Comparison of ENCODE assay signal across 12 cellular contexts in genomic region chr1:173474097-173474779, GRCh38. TPM values are rescaled to one million over a fixed set of nuclear protein-coding genes. Genes with fewer than 3 reads are reported as not detected.
DNase-seq lines count a peak whose midpoint lies in the region; ATAC-seq and TF ChIP-seq lines count a peak whose summit lies in the region.
"Had no signal": no experiment of that assay in that cellular context is flagged by ENCODE, and none has a peak within 500 bp of the region (broad histone marks: within the 10 kb centered on the region; RNA-seq: fewer than 3 reads in every experiment).

No MANE protein-coding gene starts in this region.

- ATAC-seq in IMR-90 (ENCODE audit: low read depth) (no peak), HG03159 (IDR thresholded peaks at IDR 0.05; ENCODE audit: unreplicated experiment) (no peak), GM19452 (IDR thresholded peaks at IDR 0.05; ENCODE audit: unreplicated experiment) (no peak)

- dilution Hi-C loops in IMR-90 (cut with HindIII; ENCODE audit: low sequenced_read_pairs, unreplicated experiment), result no loop called here

- no peak for TF ChIP-seq POLR2A in IMR-90 (IDR thresholded peaks at IDR 0.05; ENCODE audit: low read depth, low read length)

- peaks cover 5% of the 10 kb centered on the region; the same call in 1 of the 2 replicates for H3K9me3 ChIP-seq in IMR-90 (ENCODE audit: control insufficient read depth, insufficient read depth, low read length)
- no peaks in the 10 kb centered on the region for H3K9me3 ChIP-seq in MM.1S (replicated peaks; ENCODE audit: insufficient read depth, low read length)

- H3K9me1 ChIP-seq in IMR-90 (ENCODE audit: insufficient read depth, low read length), result peaks cover 4% of the 10 kb centered on the region; the same call in 1 of the 2 replicates

- H4K8ac ChIP-seq in IMR-90 (ENCODE audit: low read depth in 2 of 2, low read length in 2 of 2) (peak overlapping the region; percentile 59 to 74; a peak in 2 of 4 replicates), mesendoderm (ENCODE audit: low read depth, low read length) (no peak overlapping the region)

- peak overlapping the region; percentile 83; the same call in 1 of the 2 replicates for H3K18ac ChIP-seq in IMR-90 (ENCODE audit: low read depth, low read length)
- H3K18ac ChIP-seq in mesendoderm (ENCODE audit: low read length), result peak overlapping the region; percentile 77

- H4K91ac ChIP-seq in IMR-90 (ENCODE audit: insufficient read depth, low read depth, low read length), result peak overlapping the region; percentile 42

- H3K23ac ChIP-seq in IMR-90 (ENCODE audit: low read depth, low read length) (peak overlapping the region; percentile 74), mesendoderm (ENCODE audit: low read length) (no peak overlapping the region)

- BruUV-seq in IMR-90 (replicated peaks; lab: Mats Ljungman, UMichigan), result no TSS peak

- in situ Hi-C loops in IMR-90 (cut with MboI; ENCODE audit: low sequenced_read_pairs), result no loop called here
- in situ Hi-C loops in brain microvascular endothelial cell (cut with HindIII; ENCODE audit: low pct_ligation_motif_present, low sequenced_read_pairs), result no loop called here

- H3K14ac ChIP-seq in IMR-90 (replicated peaks; ENCODE audit: low read depth, low read length), result peak overlapping the region; percentile 58

- H2AK9ac ChIP-seq in IMR-90 (replicated peaks; ENCODE audit: low read depth, low read length, poor library complexity), result no peak overlapping the region

- H3K4me3 ChIP-seq in ACC112 (ENCODE audit: low read depth, low read length) (peak overlapping the region; percentile 91), IMR-90 (ENCODE audit: insufficient read depth, low read depth, low read length) (no peak overlapping the region), brain microvascular endothelial cell (ENCODE audit: low read depth, low read length) (peak overlapping the region; percentile 1), mesendoderm (ENCODE audit: low read length) (no peak overlapping the region), MM.1S (ENCODE audit: low read length) (no peak overlapping the region)

- WGBS in IMR-90 (ENCODE audit: extremely low coverage in 2 of 2, insufficient read length in 1 of 2), 2 experiments, result no CpG with 5 or more reads among the region's 5 CpGs
- WGBS in mesendoderm (ENCODE audit: extremely low coverage, insufficient coverage, low lambda C conversion rate), result no CpG with 5 or more reads among the region's 5 CpGs

- peaks cover 4% of the 10 kb centered on the region; the same call in 1 of the 2 replicates for H3F3A ChIP-seq in MM.1S (ENCODE audit: insufficient read depth, low read length)

- no peak overlapping the region; the same call in 1 of the 2 replicates for H3K56ac ChIP-seq in IMR-90 (ENCODE audit: extremely low read depth, insufficient read depth, low read length)
- peak overlapping the region; percentile 43 for H3K56ac ChIP-seq in mesendoderm (ENCODE audit: low read length)

- H3K79me1 ChIP-seq in IMR-90 (ENCODE audit: low read depth in 1 of 2, low read length in 2 of 2), result peaks cover 6 to 60% of the 10 kb centered on the region in 2 experiments; a peak in 3 of 4 replicates
- peaks cover 5% of the 10 kb centered on the region for H3K79me1 ChIP-seq in mesendoderm (ENCODE audit: low read length)

- no peak for TF ChIP-seq CTCF in IMR-90 (conservative IDR thresholded peaks at IDR 0.05; ENCODE audit: low read depth, low read length)
- TF ChIP-seq CTCF in brain microvascular endothelial cell (IDR thresholded peaks at IDR 0.05; ENCODE audit: low read depth, low read length, missing control alignments), result no peak
- no peak for TF ChIP-seq CTCF in MM.1S (IDR thresholded peaks at IDR 0.05; ENCODE audit: low read length)

- H2AK5ac ChIP-seq in IMR-90 (ENCODE audit: low read depth, low read length) (peak overlapping the region; percentile 40), mesendoderm (ENCODE audit: low read length) (no peak overlapping the region)

- no peak overlapping the region for H2AFZ ChIP-seq in ACC112 (ENCODE audit: low read length, unreplicated experiment)
- H2AFZ ChIP-seq in IMR-90 (replicated peaks; ENCODE audit: low read length, poor library complexity), result no peak overlapping the region
- no peak overlapping the region for H2AFZ ChIP-seq in MM.1S (ENCODE audit: low read length)

- DNase-seq in IMR-90, result peak; percentile 7
- DNase-seq in brain microvascular endothelial cell, result no peak
- peak; percentile 39 for DNase-seq in mesendoderm
- no peak for DNase-seq in MM.1S
- DNase-seq in activated gamma-delta T cell (lab: John Stamatoyannopoulos, UW), result no peak
- DNase-seq: activated T-cell treated with anti-CD3 and anti-CD28 coated beads, Interleukin-2, amount 50 U/mL, for 24 hours; erythroblast; GOT3; NCI-H2171 had no signal

- H2BK120ac ChIP-seq in IMR-90 (ENCODE audit: low read depth, low read length) (peak overlapping the region; percentile 73), mesendoderm (ENCODE audit: low read depth, low read length) (peak overlapping the region; percentile 88)

- CTCF ChIA-PET in IMR-90 (lab: Yijun Ruan, JAX), result no interaction called here

- H2BK20ac ChIP-seq in IMR-90 (ENCODE audit: low read depth, low read length), result peak overlapping the region; percentile 81; the same call in 1 of the 2 replicates

- POLR2A ChIA-PET in IMR-90 (lab: Charles Lee; ENCODE audit: unreplicated experiment), result no interaction called here

- peak overlapping the region; percentile 61; the same call in 1 of the 2 replicates for H3K4ac ChIP-seq in IMR-90 (ENCODE audit: low read depth, low read length)
- peak overlapping the region; percentile 41 for H3K4ac ChIP-seq in mesendoderm (ENCODE audit: low read depth, low read length)

- no peak for TF ChIP-seq RAD21 in IMR-90 (IDR thresholded peaks at IDR 0.05; ENCODE audit: low read length)

- H3K36me3 ChIP-seq in ACC112 (ENCODE audit: insufficient read depth, low read length) (peaks cover 13% of the 10 kb centered on the region), IMR-90 (ENCODE audit: control insufficient read depth, insufficient read depth, low read length) (no peaks in the 10 kb centered on the region), brain microvascular endothelial cell (replicated peaks) (peaks cover 3% of the 10 kb centered on the region), mesendoderm (ENCODE audit: control insufficient read depth, insufficient read depth, low read length) (no peaks in the 10 kb centered on the region), MM.1S (replicated peaks; ENCODE audit: insufficient read depth, low read length) (no peaks in the 10 kb centered on the region)

- peak overlapping the region; percentile 91 for H2BK5ac ChIP-seq in IMR-90 (ENCODE audit: low read depth, low read length, poor library complexity, severe bottlenecking)
- peak overlapping the region; percentile 19 for H2BK5ac ChIP-seq in mesendoderm (ENCODE audit: low read length)

- peaks cover 30% of the 10 kb centered on the region for H3K4me1 ChIP-seq in ACC112 (ENCODE audit: control insufficient read depth, insufficient read depth, low read length, unreplicated experiment)
- peaks cover 16% of the 10 kb centered on the region for H3K4me1 ChIP-seq in IMR-90 (ENCODE audit: control insufficient read depth, insufficient read depth, low read length)
- peaks cover 2% of the 10 kb centered on the region for H3K4me1 ChIP-seq in mesendoderm (ENCODE audit: control insufficient read depth, low read depth, low read length)
- peaks cover 19% of the 10 kb centered on the region for H3K4me1 ChIP-seq in MM.1S (ENCODE audit: low read length)

- H3K9me2 ChIP-seq in MM.1S (replicated peaks; ENCODE audit: insufficient read depth, low read length), result no peaks in the 10 kb centered on the region

- peaks cover 48% of the 10 kb centered on the region for H3K79me2 ChIP-seq in ACC112 (ENCODE audit: control insufficient read depth, insufficient read depth, low read length, unreplicated experiment)
- H3K79me2 ChIP-seq in mesendoderm (ENCODE audit: control insufficient read depth, insufficient read depth, low read length), result peaks cover 25% of the 10 kb centered on the region
- peaks cover 27% of the 10 kb centered on the region for H3K79me2 ChIP-seq in MM.1S (ENCODE audit: low read length)

- H3K27me3 ChIP-seq in ACC112 (ENCODE audit: insufficient read depth, low read length) (no peaks in the 10 kb centered on the region), IMR-90 (ENCODE audit: control insufficient read depth, insufficient read depth, low read length) (no peaks in the 10 kb centered on the region), brain microvascular endothelial cell (replicated peaks) (no peaks in the 10 kb centered on the region), mesendoderm (ENCODE audit: insufficient read depth, low read length, poor library complexity) (no peaks in the 10 kb centered on the region), MM.1S (replicated peaks; ENCODE audit: insufficient read depth, low read length) (no peaks in the 10 kb centered on the region)

- peak overlapping the region; percentile 32; the same call in 1 of the 2 replicates for H3K9ac ChIP-seq in IMR-90 (ENCODE audit: low read depth, low read length)
- H3K9ac ChIP-seq in mesendoderm (ENCODE audit: low read length), result no peak overlapping the region
- no peak overlapping the region for H3K9ac ChIP-seq in MM.1S (ENCODE audit: low read length)

- H4K5ac ChIP-seq in IMR-90 (ENCODE audit: low read depth, low read length), result peak overlapping the region; percentile 14
- no peak overlapping the region for H4K5ac ChIP-seq in mesendoderm (ENCODE audit: low read length)

- intact Hi-C loops in IMR-90 (cut with micrococcal nuclease), result no loop called here

- H3K27ac ChIP-seq in ACC112 (ENCODE audit: low read depth, low read length) (peak overlapping the region; percentile 75), IMR-90 (ENCODE audit: insufficient read depth, low read length) (peak overlapping the region; percentile 41; the same call in 1 of the 2 replicates), brain microvascular endothelial cell (peak overlapping the region; percentile 69), mesendoderm (ENCODE audit: low read depth, low read length) (peak overlapping the region; percentile 63), MM.1S (ENCODE audit: low read length) (no peak overlapping the region)

- H3K4me2 ChIP-seq in IMR-90 (ENCODE audit: low read depth, low read length) (peak overlapping the region; percentile 88; the same call in 1 of the 2 replicates), mesendoderm (ENCODE audit: low read length) (no peak overlapping the region), MM.1S (ENCODE audit: low read depth, low read length) (no peak overlapping the region)

- H4K20me1 ChIP-seq in IMR-90 (ENCODE audit: insufficient read depth, low read length) (peaks cover 11% of the 10 kb centered on the region; the same call in 1 of the 2 replicates), MM.1S (ENCODE audit: insufficient read depth, low read length) (no peaks in the 10 kb centered on the region)

- peak overlapping the region; percentile 5; the same call in 1 of the 3 replicates for H2BK15ac ChIP-seq in IMR-90 (ENCODE audit: low read depth, low read length)
- H2BK15ac ChIP-seq in mesendoderm (replicated peaks; ENCODE audit: low read depth), result no peak overlapping the region

RNA-seq across cellular contexts. Expression of gene PRDX6, which starts 2.9 kb away (rescaled TPM):
- total RNA-seq in IMR-90 (2012; rRNA removed), result 293 and 373 TPM in 2 replicates
- 348 and 426 TPM in 2 replicates for polyA plus RNA-seq in IMR-90 (2012; rRNA removed)
- 183 and 353 TPM in 2 replicates for polyA plus RNA-seq in IMR-90 (2012; cell fraction: cytosol; rRNA removed)
- 78.5 and 401 TPM in 2 replicates for polyA plus RNA-seq in IMR-90 (2012; cell fraction: nucleus; rRNA removed; ENCODE audit: low replicate concordance)
- 282 TPM for polyA plus RNA-seq in mesendoderm (2013, experiment 1 of 2)
- polyA plus RNA-seq in mesendoderm (2013, experiment 2 of 2), result 283 TPM

Comparison
In these comparisons a context has a peak if more than half of its experiments do, and no peak if none do; other contexts are left out.
1. H3K4me3 ChIP-seq: peak in ACC112 (single experiment) and brain microvascular endothelial cell (single experiment); none in IMR-90 (single experiment), mesendoderm (single experiment) and MM.1S (single experiment).
2. DNase-seq: peak in IMR-90 (single experiment) and mesendoderm (single experiment); none in brain microvascular endothelial cell (single experiment), MM.1S (single experiment) and activated gamma-delta T cell (single experiment).